Comparison of ENCODE assay signal across 11 cellular contexts in genomic region chr2:26173596-26174482, GRCh38. TPM values are rescaled to one million over a fixed set of nuclear protein-coding genes. Genes with fewer than 3 reads are reported as not detected.
DNase-seq lines count a peak whose midpoint lies in the region; ATAC-seq and TF ChIP-seq lines count a peak whose summit lies in the region.
"Had no signal": no experiment of that assay in that cellular context is flagged by ENCODE, and none has a peak within 500 bp of the region (broad histone marks: within the 10 kb centered on the region; RNA-seq: fewer than 3 reads in every experiment).

No MANE protein-coding gene starts in this region.

- H3K27ac Mint-ChIP-seq in neural crest cell (ENCODE audit: unreplicated experiment): no peak overlapping the region

- no peaks in the 10 kb centered on the region for H3K36me3 ChIP-seq in BE2C
- 0 out of 2 replicates have a peak, but pooled peaks cover 7% of the 10 kb centered on the region for H3K36me3 ChIP-seq in HUES64 (ENCODE audit: insufficient read depth, low read length)

- H3K4me3 ChIP-seq in BE2C (ENCODE audit: low read depth, low read length): peak overlapping the region; percentile 71
- H3K4me3 ChIP-seq in HUES64 (ENCODE audit: low read length): peak overlapping the region; percentile 74
- H3K4me3 ChIP-seq in coronary artery: peak overlapping the region; percentile 70

- no peak overlapping the region for H3K27ac ChIP-seq in HUES64 (ENCODE audit: low read depth, low read length)
- no peak overlapping the region for H3K27ac ChIP-seq in coronary artery

- peaks cover 27% of the 10 kb centered on the region for H3K27me3 Mint-ChIP-seq in neural crest cell (ENCODE audit: low read depth)

- H3K4me3 Mint-ChIP-seq in neural crest cell: peak overlapping the region; percentile 88

- no peaks in the 10 kb centered on the region for H3K36me3 Mint-ChIP-seq in neural crest cell (ENCODE audit: low read depth)

- H3K9me3 ChIP-seq in BE2C (no peaks in the 10 kb centered on the region), HUES64 (ENCODE audit: insufficient read depth, low read depth, low read length) (no peaks in the 10 kb centered on the region)

- H3K4me1 Mint-ChIP-seq in neural crest cell: peaks cover 22% of the 10 kb centered on the region

- TF ChIP-seq CTCF in BE2C (IDR thresholded peaks at IDR 0.05; ENCODE audit: low read depth, low read length): no peak
- no peak for TF ChIP-seq CTCF in coronary artery (IDR thresholded peaks at IDR 0.05)
- no peak for TF ChIP-seq CTCF in neural crest cell (conservative IDR thresholded peaks at IDR 0.05)
- TF ChIP-seq CTCF in GM13977 (IDR thresholded peaks at IDR 0.05; ENCODE audit: extremely low read depth, insufficient read depth, missing control alignments): no peak

- WGBS in HUES64: 10% methylated on average over 56 of the region's 58 CpGs

- DNase-seq in BE2C (no peak), coronary artery (ENCODE audit: low spot score) (peak; percentile 55), neural crest cell (ENCODE audit: low read depth, low spot score) (no peak), NCI-H2171 (lab: John Stamatoyannopoulos, UW) (no peak), GM13977 (ENCODE audit: low spot score) (no peak)
- DNase-seq: central memory CD4-positive, alpha-beta T cell; occipital lobe; SIG-M5 had no signal

- H3K27me3 ChIP-seq in BE2C (no peaks in the 10 kb centered on the region), HUES64 (ENCODE audit: insufficient read depth, low read length) (peaks cover 17% of the 10 kb centered on the region)

- H3K4me1 ChIP-seq in BE2C (peaks cover 11% of the 10 kb centered on the region), HUES64 (ENCODE audit: insufficient read depth, low read length) (peaks cover 11% of the 10 kb centered on the region)

- ATAC-seq in GM18519 (IDR thresholded peaks at IDR 0.05; ENCODE audit: low FRiP score, unreplicated experiment) (no peak), GM21528 (IDR thresholded peaks at IDR 0.05; ENCODE audit: low FRiP score, unreplicated experiment) (no peak)

- peak overlapping the region; percentile 63 for H3K9ac ChIP-seq in HUES64 (ENCODE audit: low read depth, low read length)

- H3K9me3 Mint-ChIP-seq in neural crest cell: no peaks in the 10 kb centered on the region

- in situ Hi-C loops in GM13977 (cut with MboI; ENCODE audit: low pct_unique_long_range_greater_than_20kb, low sequenced_read_pairs, unreplicated experiment): no loop called here

RNA-seq across cellular contexts. Expression of gene GAREM2, which starts 1.0 kb away (rescaled TPM):
- 3.7 TPM for polyA plus RNA-seq in BE2C (2012; ENCODE audit: insufficient read depth, insufficient read length, low read depth)
- 11.9 TPM for polyA plus RNA-seq in HUES64 (2013, experiment 1 of 2)
- polyA plus RNA-seq in HUES64 (2013, experiment 2 of 2): 12.9 TPM
- 21.3 and 21.8 TPM in 2 replicates for total RNA-seq in neural crest cell
